8 cellular contexts compared by ENCODE assay signal in the genomic region with DNA sequence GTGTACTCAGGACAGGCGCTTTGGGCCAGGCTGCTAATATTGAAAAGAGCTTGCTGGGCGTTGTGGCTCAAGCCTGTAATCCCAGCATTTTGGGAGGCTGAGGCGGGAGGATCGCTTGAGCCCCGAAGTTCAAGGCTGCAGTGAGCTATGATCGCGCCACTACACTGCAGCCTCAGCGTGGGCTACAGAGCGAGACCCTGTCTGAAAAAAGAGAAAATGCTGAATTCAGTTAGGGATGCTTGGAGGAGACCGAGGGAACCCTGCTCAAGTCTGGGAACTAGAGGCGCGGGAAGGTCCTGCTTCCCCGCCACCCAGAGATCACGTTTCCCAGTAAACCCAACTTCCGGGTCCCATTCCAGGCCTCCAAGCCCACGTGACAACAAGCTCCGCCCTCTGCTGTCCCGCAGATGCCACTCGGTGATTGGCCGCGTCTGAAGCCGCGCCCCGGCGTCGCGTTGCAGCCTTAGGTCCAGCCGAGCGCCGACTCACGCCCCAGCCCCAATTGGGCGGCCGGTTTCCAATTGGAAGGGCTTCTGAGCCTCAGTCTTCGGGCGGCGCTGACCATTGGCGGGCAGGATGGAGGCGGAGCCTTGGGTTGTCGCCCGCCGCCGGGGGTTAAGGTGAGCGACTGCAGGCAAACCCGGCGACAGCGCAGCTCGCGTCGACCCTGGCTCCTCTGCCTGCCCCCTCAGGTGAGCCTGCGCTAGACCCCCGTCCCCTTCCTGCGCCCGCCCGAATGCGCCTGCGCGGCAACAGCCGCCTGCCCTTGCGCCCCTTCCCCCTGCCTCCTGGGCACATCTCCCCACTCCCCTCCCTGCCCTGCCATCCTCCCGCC. TPM values are rescaled to one million over a fixed set of nuclear protein-coding genes. Genes with fewer than 3 reads are reported as not detected.
DNase-seq lines count a peak whose midpoint lies in the region; ATAC-seq, FAIRE-seq and TF ChIP-seq lines count a peak whose summit lies in the region.

A gene with protein sequence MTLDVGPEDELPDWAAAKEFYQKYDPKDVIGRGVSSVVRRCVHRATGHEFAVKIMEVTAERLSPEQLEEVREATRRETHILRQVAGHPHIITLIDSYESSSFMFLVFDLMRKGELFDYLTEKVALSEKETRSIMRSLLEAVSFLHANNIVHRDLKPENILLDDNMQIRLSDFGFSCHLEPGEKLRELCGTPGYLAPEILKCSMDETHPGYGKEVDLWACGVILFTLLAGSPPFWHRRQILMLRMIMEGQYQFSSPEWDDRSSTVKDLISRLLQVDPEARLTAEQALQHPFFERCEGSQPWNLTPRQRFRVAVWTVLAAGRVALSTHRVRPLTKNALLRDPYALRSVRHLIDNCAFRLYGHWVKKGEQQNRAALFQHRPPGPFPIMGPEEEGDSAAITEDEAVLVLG (plus strand): TSS at position 627 of the 835 bp plus-strand sequence. CDS start 396 bp downstream, outside the sequence.

- peaks cover 32% of the 10 kb centered on the region for H3K79me2 ChIP-seq in astrocyte (ENCODE audit: insufficient read depth, low read length)

- peak within 1 kb of the TSS; percentile 86 for H3K4me2 ChIP-seq in astrocyte (ENCODE audit: low read length)

- TF ChIP-seq POLR2A in GM18505 (IDR thresholded peaks at IDR 0.05; ENCODE audit: borderline replicate concordance, extremely low read depth, insufficient read depth, insufficient read length) (peak; percentile 93), uterus (IDR thresholded peaks at IDR 0.05) (peak; percentile 42 to 57)

- H4K20me1 ChIP-seq in astrocyte (ENCODE audit: insufficient read depth, low read length): peaks cover 16% of the 10 kb centered on the region

- H3K27me3 ChIP-seq in astrocyte (ENCODE audit: insufficient read depth, low read length): no peaks in the 10 kb centered on the region
- no peaks in the 10 kb centered on the region for H3K27me3 ChIP-seq in right cardiac atrium (ENCODE audit: control insufficient read depth, insufficient read depth)
- H3K27me3 ChIP-seq in uterus: no peaks in the 10 kb centered on the region

- ATAC-seq in GM18505 (IDR thresholded peaks at IDR 0.05; ENCODE audit: unreplicated experiment) (peak; percentile 95), HG02973 (IDR thresholded peaks at IDR 0.05; ENCODE audit: unreplicated experiment) (peak; percentile 91), right cardiac atrium (peak; percentile 98 to 99)

- H3K9ac ChIP-seq in astrocyte (ENCODE audit: low read length): peak within 1 kb of the TSS; percentile 79

- peaks cover 28% of the 10 kb centered on the region for H3K36me3 ChIP-seq in astrocyte (ENCODE audit: insufficient read depth, low read length)
- no peaks in the 10 kb centered on the region for H3K36me3 ChIP-seq in uterus

- TF ChIP-seq CTCF in astrocyte (IDR thresholded peaks at IDR 0.05; ENCODE audit: insufficient read depth, low read depth, low read length): no peak
- TF ChIP-seq CTCF in uterus (IDR thresholded peaks at IDR 0.05): peak in 2 of 4 experiments; percentile 7 to 11

- peaks cover 11% of the 10 kb centered on the region for H3K4me1 ChIP-seq in astrocyte (ENCODE audit: insufficient read depth, low read length)
- no peaks in the 10 kb centered on the region for H3K4me1 ChIP-seq in right cardiac atrium (ENCODE audit: control insufficient read depth, insufficient read depth, low read length)
- peaks cover 0 to 9% of the 10 kb centered on the region in 2 donors for H3K4me1 ChIP-seq in uterus

- DNase-seq in NCI-H2029 (lab: John Stamatoyannopoulos, UW): peak; percentile 98
- DNase-seq in T-helper 22 cell (ENCODE audit: low read depth): peak; percentile 95
- peak; percentile 95 for DNase-seq in astrocyte (ENCODE audit: low read depth)
- DNase-seq in right cardiac atrium: peak; percentile 100
- DNase-seq in pulmonary artery endothelial cell (ENCODE audit: low read depth, low spot score): peak; percentile 97
- peak; percentile 99 for DNase-seq in uterus

- H3K4me1 Mint-ChIP-seq in astrocyte (ENCODE audit: low read depth, unreplicated experiment): peaks cover 7% of the 10 kb centered on the region

- no peaks in the 10 kb centered on the region for H3K9me3 Mint-ChIP-seq in astrocyte (ENCODE audit: unreplicated experiment)

- no peaks in the 10 kb centered on the region for H3K27me3 Mint-ChIP-seq in astrocyte (ENCODE audit: low read depth, unreplicated experiment)

- H3K9me3 ChIP-seq in astrocyte (ENCODE audit: insufficient read depth, low read depth, low read length): no peaks in the 10 kb centered on the region
- H3K9me3 ChIP-seq in right cardiac atrium (ENCODE audit: control insufficient read depth, low read length): no peaks in the 10 kb centered on the region
- no peaks in the 10 kb centered on the region for H3K9me3 ChIP-seq in uterus

- H3K4me3 Mint-ChIP-seq in astrocyte (ENCODE audit: unreplicated experiment): peak within 1 kb of the TSS; percentile 95

- FAIRE-seq in astrocyte (lab: Jason Lieb, UNC): peak; percentile 41

- H3K36me3 Mint-ChIP-seq in astrocyte (ENCODE audit: low read depth, unreplicated experiment): peaks cover 9% of the 10 kb centered on the region

- intact Hi-C loops in right cardiac atrium (cut with DNase I): no loop called here
- intact Hi-C loops in uterus (cut with DNase I; ENCODE audit: low total_unique reads): no loop called here

- H3K27ac Mint-ChIP-seq in astrocyte (ENCODE audit: unreplicated experiment): peak within 1 kb of the TSS; percentile 88

- WGBS in right cardiac atrium: 3% methylated on average over 60 of the region's 60 CpGs

- H3K4me3 ChIP-seq in astrocyte (ENCODE audit: insufficient read depth, low read depth, low read length): peak within 1 kb of the TSS; percentile 71
- peak within 1 kb of the TSS; percentile 94 for H3K4me3 ChIP-seq in right cardiac atrium (ENCODE audit: low read length)
- H3K4me3 ChIP-seq in uterus: peak within 1 kb of the TSS; percentile 97 to 100

- H2AFZ ChIP-seq in astrocyte (ENCODE audit: low read depth, low read length): peak within 1 kb of the TSS; percentile 55

- peak within 1 kb of the TSS; percentile 51 for H3K27ac ChIP-seq in astrocyte (ENCODE audit: low read depth, low read length)
- peak within 1 kb of the TSS; percentile 85 for H3K27ac ChIP-seq in right cardiac atrium (ENCODE audit: low read length)
- H3K27ac ChIP-seq in uterus: peak within 1 kb of the TSS; percentile 67 to 86

RNA-seq across cellular contexts. Expression of the gene that starts here (rescaled TPM):
- total RNA-seq in astrocyte (31.1 and 34.2 TPM in 2 replicates), right cardiac atrium (10 to 100 TPM; 17.3 to 22.2 (median 18.7) TPM), pulmonary artery endothelial cell (20.9 and 21.2 TPM in 2 replicates), uterus (10 to 100 TPM; 13.5 to 44.7 (median 25.8) TPM)
- polyA plus RNA-seq in right cardiac atrium: 23.6 TPM

Comparison
In these comparisons a context has a peak if more than half of its experiments do, and no peak if none do; other contexts are left out.
1. Peak in every context shown above with its lines: DNase-seq, ATAC-seq, H3K4me3 ChIP-seq and H3K27ac ChIP-seq.